Comparison of ENCODE assay signal across 8 cellular contexts in the genomic region with DNA sequence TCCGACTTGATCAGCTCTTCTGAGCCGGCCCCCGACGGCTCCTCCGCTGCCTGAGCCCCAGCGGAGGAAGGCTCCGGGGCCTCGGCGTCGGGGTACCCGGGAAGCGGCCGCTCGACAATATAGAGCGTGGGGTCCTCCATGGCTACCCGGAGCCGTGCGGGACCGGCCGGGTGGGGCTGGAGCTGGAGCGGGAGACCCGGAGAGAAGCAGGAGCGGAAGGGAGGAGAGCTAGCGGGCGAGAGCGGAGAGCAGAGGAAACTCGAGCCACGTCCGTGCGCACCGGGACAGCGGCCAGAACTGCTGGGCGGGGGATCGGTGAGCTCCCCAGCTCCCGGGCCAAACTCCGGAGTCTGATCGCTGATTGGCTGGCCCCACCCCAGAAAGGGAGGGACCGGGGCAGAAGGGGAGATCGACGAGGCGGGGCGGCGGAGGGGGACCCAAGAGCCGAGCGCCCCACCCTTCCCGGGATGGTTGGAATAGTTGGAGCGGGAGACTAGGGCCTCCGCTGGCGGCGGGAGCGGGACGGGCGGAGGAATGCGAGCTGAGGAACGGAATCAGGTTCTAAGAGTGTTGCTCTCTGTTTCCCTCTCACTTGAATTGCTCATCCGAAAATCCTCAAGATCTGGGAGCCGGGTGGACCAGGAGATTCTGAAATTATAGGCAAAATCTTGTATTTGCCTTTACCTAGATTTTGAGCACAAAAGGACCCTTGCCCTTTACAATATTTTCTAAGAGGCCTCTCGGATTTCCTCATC. TPM values are rescaled to one million over a fixed set of nuclear protein-coding genes. Genes with fewer than 3 reads are reported as not detected.
DNase-seq lines count a peak whose midpoint lies in the region; TF ChIP-seq lines count a peak whose summit lies in the region.

Gene CAVIN1 (minus strand): TSS at position 299 of the 755 bp plus-strand sequence. CDS start 159 bp downstream, at position 140.

- peaks cover 0 to 32% (median 9%) of the 10 kb centered on the region in 4 donors for H3K4me1 ChIP-seq in Peyer's patch

- H3K27ac ChIP-seq in Peyer's patch (peak within 1 kb of the TSS; percentile 71 to 90 (median 80)), caudate nucleus (ENCODE audit: low read depth, low read length) (peak within 1 kb of the TSS; percentile 76)

- peak within 1 kb of the TSS; percentile 100 for H3K4me3 ChIP-seq in AG04449 (ENCODE audit: low read depth, low read length)
- H3K4me3 ChIP-seq in Peyer's patch, result peak within 1 kb of the TSS; percentile 35 to 66 (median 56)
- H3K4me3 ChIP-seq in iPS-11a (ENCODE audit: low read depth, low read length), result peak within 1 kb of the TSS; percentile 95

- H3K9me3 ChIP-seq in Peyer's patch, result no peaks in the 10 kb centered on the region

- no peaks in the 10 kb centered on the region for H3K27me3 ChIP-seq in Peyer's patch

- POLR2A ChIA-PET in AG04449 (lab: Yijun Ruan, JAX), result interaction anchor here (0.5 to 5.3 kb wide), 36 partner anchors 8 to 378 kb away, joined by 3 to 121 read pairs (median 6); partner anchors contain the start of genes NAGLU, PSMC3IP and STAT3

- TF ChIP-seq POLR2A in Peyer's patch (IDR thresholded peaks at IDR 0.05), result peak; percentile 48 to 62

- DNase-seq in AG04449 (ENCODE audit: low read depth, low spot score) (peak; percentile 92), GM13976 (ENCODE audit: low spot score) (peak; percentile 73), Peyer's patch (peak; percentile 52 to 93 (median 88)), caudate nucleus (lab: John Stamatoyannopoulos, UW) (peak in 59 of 61 donors; percentile 23 to 97 (median 74)), pulmonary artery endothelial cell (ENCODE audit: low read depth, low spot score) (peak; percentile 87), KG1 (lab: John Stamatoyannopoulos, UW) (no peak), SIG-M5 treated with dmso at 0.1 percent for 504 hours (lab: John Stamatoyannopoulos, UW; ENCODE audit: unreplicated experiment) (no peak)

- CTCF ChIA-PET in AG04449 (lab: Yijun Ruan, JAX), result interaction anchor here (0.7 to 2.3 kb wide), 9 partner anchors 11 to 104 kb away, joined by 3 to 26 read pairs (median 5); no protein-coding TSS in a partner anchor

- in situ Hi-C loops in GM13976 (cut with MboI; ENCODE audit: low sequenced_read_pairs, unreplicated experiment), result loop anchor here (25.0 kb wide), 1 partner anchor 236 kb away; the partner anchor contains the start of genes GHDC, HCRT and KCNH4

- H3K36me3 ChIP-seq in Peyer's patch, result no peaks in the 10 kb centered on the region

- TF ChIP-seq CTCF in AG04449 (IDR thresholded peaks at IDR 0.05; ENCODE audit: insufficient read depth, low read length, missing control alignments), result no peak
- no peak for TF ChIP-seq CTCF in GM13976 (IDR thresholded peaks at IDR 0.05; ENCODE audit: borderline replicate concordance, control extremely low read depth, extremely low read depth, insufficient read depth, missing control alignments)
- no peak for TF ChIP-seq CTCF in Peyer's patch (IDR thresholded peaks at IDR 0.05)

RNA-seq across cellular contexts. Expression of gene CAVIN1, which starts in this region (rescaled TPM):
- total RNA-seq in Peyer's patch (10 to 100 TPM; 16.3 to 94.9 (median 35.9) TPM), pulmonary artery endothelial cell (817 and 880 TPM in 2 replicates)

Comparison
In these comparisons a context has a peak if more than half of its experiments do, and no peak if none do; other contexts are left out.
1. DNase-seq: peak in AG04449 (single experiment), GM13976 (single experiment), Peyer's patch (3 of 3), caudate nucleus (59 of 61) and pulmonary artery endothelial cell (single experiment); none in KG1 (single experiment) and SIG-M5 treated with dmso at 0.1 percent for 504 hours (single experiment).
2. Peak in every context shown above with its lines, with median percentiles within 50 percentile points of each other: H3K4me3 ChIP-seq.